Comparison of ENCODE assay signal across 8 cellular contexts in the genomic region with DNA sequence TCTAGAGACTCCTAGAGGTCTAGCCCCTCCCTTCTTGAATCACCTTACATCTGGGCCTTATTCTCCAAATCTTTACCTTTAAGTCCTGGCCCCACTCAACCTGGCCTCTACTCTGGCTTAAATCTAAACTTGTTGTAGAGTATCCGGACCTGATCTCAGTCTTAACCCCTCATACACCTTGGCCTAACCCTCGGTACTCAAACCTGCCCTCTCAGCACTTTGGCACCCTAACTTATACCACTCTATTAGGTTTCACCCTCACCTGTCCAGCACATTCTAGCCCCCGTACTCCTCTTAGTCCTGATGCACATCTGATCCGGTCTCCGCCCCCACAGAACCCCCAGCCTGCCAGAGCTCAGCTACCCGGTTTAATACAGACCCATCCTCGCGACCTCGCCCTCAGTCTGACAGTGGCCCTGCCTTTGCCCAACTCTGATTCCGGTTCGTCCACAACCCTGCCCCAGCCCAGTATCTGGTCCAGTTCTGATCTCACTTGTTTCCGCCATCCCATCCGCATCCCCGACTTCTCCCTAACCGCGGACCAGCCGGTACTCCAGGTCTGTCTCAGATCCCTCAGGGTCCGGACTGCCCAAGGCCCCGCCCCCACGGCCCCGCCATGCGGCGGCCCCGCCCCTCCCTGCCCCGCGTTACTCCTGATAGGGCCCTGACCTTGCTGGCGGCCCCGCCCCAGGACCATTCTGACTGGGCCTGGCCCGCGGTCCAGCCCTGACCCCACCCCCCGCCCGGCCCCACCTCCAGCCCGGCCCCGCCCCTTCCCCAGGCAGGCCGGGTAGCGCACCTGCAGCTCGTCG. TPM values are rescaled to one million over a fixed set of nuclear protein-coding genes. Genes with fewer than 3 reads are reported as not detected.
DNase-seq lines count a peak whose midpoint lies in the region; ATAC-seq and TF ChIP-seq lines count a peak whose summit lies in the region.

No MANE protein-coding gene starts in this region.

- peak overlapping the region; percentile 79 to 87 for H3K4me3 ChIP-seq in ascending aorta
- H3K4me3 ChIP-seq in right atrium auricular region, result peak overlapping the region; percentile 67 to 85
- H3K4me3 ChIP-seq in prostate gland, result peak overlapping the region; percentile 60 to 86
- peak overlapping the region; percentile 69 to 98 (median 88) for H3K4me3 ChIP-seq in upper lobe of left lung

- DNase-seq in GM03348 (ENCODE audit: low spot score), result peak; percentile 98
- DNase-seq in NCI-H187 (lab: John Stamatoyannopoulos, UW), result peak; percentile 71 to 95
- peak; percentile 76 for DNase-seq in T-helper 22 cell (ENCODE audit: low read depth)
- peak; percentile 65 to 94 for DNase-seq in ascending aorta (ENCODE audit: low spot score in 2 of 2)
- peak; percentile 88 for DNase-seq in right atrium auricular region (ENCODE audit: low spot score)
- peak; percentile 90 for DNase-seq in prostate gland (ENCODE audit: low spot score)
- peak; percentile 93 to 96 for DNase-seq in upper lobe of left lung

- peak; percentile 50 for ATAC-seq in HG02840 (IDR thresholded peaks at IDR 0.05; ENCODE audit: low FRiP score, unreplicated experiment)
- peak; percentile 93 to 94 for ATAC-seq in upper lobe of left lung (ENCODE audit: low FRiP score in 2 of 2)

- H3K27me3 ChIP-seq in ascending aorta (no peaks in the 10 kb centered on the region), right atrium auricular region (no peaks in the 10 kb centered on the region), prostate gland (replicated peaks; ENCODE audit: insufficient read depth) (no peaks in the 10 kb centered on the region), upper lobe of left lung (no peaks in the 10 kb centered on the region)

- H3K4me1 ChIP-seq in ascending aorta, result peaks cover 0 to 12% of the 10 kb centered on the region in 2 donors
- peaks cover 0 to 21% of the 10 kb centered on the region in 2 donors for H3K4me1 ChIP-seq in right atrium auricular region
- H3K4me1 ChIP-seq in prostate gland (replicated peaks), result no peaks in the 10 kb centered on the region
- peaks cover 9 to 24% (median 20%) of the 10 kb centered on the region in 4 donors for H3K4me1 ChIP-seq in upper lobe of left lung

- intact Hi-C loops in ascending aorta (cut with DNase I) (loop anchor here (2.0 to 5.0 kb wide), 4 partner anchors 77 to 363 kb away; a partner anchor contains a TSS), prostate gland (cut with DNase I) (no loop called here)

- H3K36me3 ChIP-seq in ascending aorta, result no peaks in the 10 kb centered on the region
- H3K36me3 ChIP-seq in right atrium auricular region, result no peaks in the 10 kb centered on the region
- H3K36me3 ChIP-seq in prostate gland, result no peaks in the 10 kb centered on the region
- H3K36me3 ChIP-seq in upper lobe of left lung, result no peaks in the 10 kb centered on the region

- no peak for TF ChIP-seq EP300 in upper lobe of left lung (IDR thresholded peaks at IDR 0.05)

- H3K9me3 ChIP-seq in ascending aorta (no peaks in the 10 kb centered on the region), right atrium auricular region (no peaks in the 10 kb centered on the region), prostate gland (no peaks in the 10 kb centered on the region), upper lobe of left lung (no peaks in the 10 kb centered on the region)

- TF ChIP-seq CTCF in ascending aorta (IDR thresholded peaks at IDR 0.05) (no peak), right atrium auricular region (IDR thresholded peaks at IDR 0.05) (no peak), prostate gland (IDR thresholded peaks at IDR 0.05) (no peak), upper lobe of left lung (IDR thresholded peaks at IDR 0.05) (no peak)

- 13% methylated on average over 31 of the region's 38 CpGs for WGBS in prostate gland
- WGBS in upper lobe of left lung, 2 donors, result 21 to 25% methylated on average over 19 to 26 of the region's 38 CpGs

- H3K27ac ChIP-seq in ascending aorta (peak overlapping the region; percentile 82 to 92), right atrium auricular region (peak overlapping the region in 1 of 2 donors; percentile 83), prostate gland (peak overlapping the region; percentile 66 to 82), upper lobe of left lung (peak overlapping the region in 3 of 4 donors; percentile 72 to 86 (median 74))

- no peak for TF ChIP-seq POLR2A in prostate gland (IDR thresholded peaks at IDR 0.05)
- no peak for TF ChIP-seq POLR2A in upper lobe of left lung (IDR thresholded peaks at IDR 0.05)

RNA-seq across cellular contexts. Expression of a gene that starts 1.4 kb away (rescaled TPM):
- 18.1 TPM for total RNA-seq in ascending aorta
- 1 to 10 TPM; 2.4 to 6.8 TPM for total RNA-seq in right atrium auricular region
- total RNA-seq in prostate gland, result 10 to 100 TPM; 13.3 to 18.1 TPM
- 10 to 100 TPM in 1 of 6 donors, 1 to 10 TPM in 5; 3.8 to 16.8 (median 5.5) TPM for total RNA-seq in upper lobe of left lung
